ENCODE assay signal across 8 cellular contexts in genomic region chr20:25853718-25854381, GRCh38.
DNase-seq lines count a peak whose midpoint lies in the region; ATAC-seq and TF ChIP-seq lines count a peak whose summit lies in the region.
"Not testable (repeated sequence)": the region's sequence is repeated elsewhere in the genome, so short reads cannot be mapped to it uniquely, and the experiment has no call there.

No MANE protein-coding gene starts in this region.

- peak overlapping the region; percentile 85 to 91 for H3K4me3 Mint-ChIP-seq in activated T-cell treated with anti-CD3 and anti-CD28 coated beads, Interleukin-2, amount 50 U/mL, for 72 hours

- peak; percentile 91 for DNase-seq in COLO668 (lab: John Stamatoyannopoulos, UW; ENCODE audit: unreplicated experiment)
- peak; percentile 43 for DNase-seq in LNCaP clone FGC (ENCODE audit: low read depth)
- DNase-seq in RWPE2 (ENCODE audit: low spot score), result peak; percentile 83
- peak; percentile 83 for DNase-seq in activated T-cell treated with anti-CD3 and anti-CD28 coated beads, Interleukin-2, amount 50 U/mL, for 72 hours
- peak; percentile 54 to 78 for DNase-seq in stimulated activated CD8-positive, alpha-beta memory T cell treated with anti-CD3 and anti-CD28 coated beads, Interleukin-4, amount 100 ng/mL, for 1 hour (ENCODE audit: low read depth in 2 of 2, low spot score in 1 of 2)

- H3K27me3 Mint-ChIP-seq in activated T-cell treated with anti-CD3 and anti-CD28 coated beads, Interleukin-2, amount 50 U/mL, for 72 hours (ENCODE audit: low read depth), result peaks cover 29% of the 10 kb centered on the region

- H3K9me3 Mint-ChIP-seq in activated T-cell treated with anti-CD3 and anti-CD28 coated beads, Interleukin-2, amount 50 U/mL, for 72 hours, result not testable (repeated sequence)

- H3K27ac ChIP-seq in RWPE2 (ENCODE audit: poor library complexity, severe bottlenecking), result peak overlapping the region; percentile 13
- not testable (repeated sequence) for H3K27ac ChIP-seq in esophagus (ENCODE audit: low read depth in 2 of 2, low read length in 1 of 2); muscle layer of duodenum (ENCODE audit: low read length)

- not testable (repeated sequence) for H3K9me3 ChIP-seq in RWPE2 (ENCODE audit: severe bottlenecking); esophagus (ENCODE audit: control insufficient read depth in 2 of 2, insufficient read depth in 1 of 2, low read depth in 1 of 2, low read length in 1 of 2); muscle layer of duodenum (ENCODE audit: control insufficient read depth in 1 of 2, low read length in 2 of 2)

- H3K36me3 Mint-ChIP-seq in activated T-cell treated with anti-CD3 and anti-CD28 coated beads, Interleukin-2, amount 50 U/mL, for 72 hours (ENCODE audit: insufficient read depth in 2 of 2), result not testable (repeated sequence)

- not testable (repeated sequence) for H3K36me3 ChIP-seq in RWPE2 (ENCODE audit: low read depth); esophagus (ENCODE audit: control insufficient read depth in 2 of 2, insufficient read depth in 2 of 2, low read length in 1 of 2); muscle layer of duodenum (ENCODE audit: control insufficient read depth in 1 of 2, insufficient read depth in 2 of 2, low read length in 2 of 2)

- not testable (repeated sequence) for H3K4me1 Mint-ChIP-seq in activated T-cell treated with anti-CD3 and anti-CD28 coated beads, Interleukin-2, amount 50 U/mL, for 72 hours (ENCODE audit: low read depth)

- not testable (repeated sequence) for TF ChIP-seq CTCF in LNCaP clone FGC (IDR thresholded peaks at IDR 0.05; ENCODE audit: control insufficient read depth, extremely low read depth, insufficient read depth); RWPE2 (IDR thresholded peaks at IDR 0.05; ENCODE audit: poor library complexity, severe bottlenecking)

- ATAC-seq in GM21529 (IDR thresholded peaks at IDR 0.05; ENCODE audit: unreplicated experiment), result peak; percentile 73
- ATAC-seq in RWPE2 (ENCODE audit: low read depth), result peak; percentile 83
- peak; percentile 78 for ATAC-seq in activated T-cell treated with anti-CD3 and anti-CD28 coated beads, Interleukin-2, amount 50 U/mL, for 72 hours (replicated peaks in 1 of 2)

- H3K4me1 ChIP-seq in RWPE2 (ENCODE audit: insufficient read depth, poor library complexity, severe bottlenecking); muscle layer of duodenum (ENCODE audit: control insufficient read depth in 1 of 2, insufficient read depth in 2 of 2, low read length in 2 of 2): not testable (repeated sequence)
- peaks cover 6 to 10% of the 10 kb centered on the region in 2 donors for H3K4me1 ChIP-seq in esophagus (ENCODE audit: control insufficient read depth in 2 of 2, insufficient read depth in 2 of 2, low read length in 1 of 2)

- H3K27ac Mint-ChIP-seq in activated T-cell treated with anti-CD3 and anti-CD28 coated beads, Interleukin-2, amount 50 U/mL, for 72 hours, result peak overlapping the region; percentile 92

- 3 to 7% methylated on average over 55 of the region's 55 CpGs for WGBS in esophagus, 2 donors

- not testable (repeated sequence) for H3K27me3 ChIP-seq in RWPE2 (ENCODE audit: insufficient read depth, poor library complexity, severe bottlenecking); esophagus (ENCODE audit: control insufficient read depth in 1 of 2, insufficient read depth in 2 of 2, low read length in 2 of 2); muscle layer of duodenum (ENCODE audit: low read depth, low read length)

- peak overlapping the region; percentile 67 for H3K4me3 ChIP-seq in LNCaP clone FGC (ENCODE audit: low read depth, low read length)
- H3K4me3 ChIP-seq in RWPE2 (ENCODE audit: severe bottlenecking), result peak overlapping the region; percentile 34
- peak overlapping the region; percentile 59 to 66 for H3K4me3 ChIP-seq in esophagus (ENCODE audit: low read depth in 1 of 2, low read length in 2 of 2)
- H3K4me3 ChIP-seq in muscle layer of duodenum (ENCODE audit: low read depth in 1 of 2, low read length in 2 of 2), result peak overlapping the region; percentile 56
